In genomic region chr2:9555338-9556120, GRCh38 we compare ENCODE assay signal across 1 cellular context.
TF ChIP-seq lines count a peak whose summit lies in the region.

Gene ADAM17, minus strand, starts transcription at chr2:9555830. Its CDS starts 225 bp downstream, at chr2:9555605.

TF ChIP-seq in HepG2, 621 proteins besides CTCF, POLR2A, EP300 and RAD21 (continued from another document and continues in another):
- TF ChIP-seq NFKB2 (CRISPR knock-in tag; IDR thresholded peaks at IDR 0.05; ENCODE audit: borderline replicate concordance), result peak; percentile 94; the same call in 1 of the 2 replicates
- TF ChIP-seq GATAD1 (CRISPR knock-in tag; IDR thresholded peaks at IDR 0.05), result peak; percentile 86
- TF ChIP-seq NFIC (IDR thresholded peaks at IDR 0.05; ENCODE audit: low read length), result no peak
- TF ChIP-seq, protein P1, sequence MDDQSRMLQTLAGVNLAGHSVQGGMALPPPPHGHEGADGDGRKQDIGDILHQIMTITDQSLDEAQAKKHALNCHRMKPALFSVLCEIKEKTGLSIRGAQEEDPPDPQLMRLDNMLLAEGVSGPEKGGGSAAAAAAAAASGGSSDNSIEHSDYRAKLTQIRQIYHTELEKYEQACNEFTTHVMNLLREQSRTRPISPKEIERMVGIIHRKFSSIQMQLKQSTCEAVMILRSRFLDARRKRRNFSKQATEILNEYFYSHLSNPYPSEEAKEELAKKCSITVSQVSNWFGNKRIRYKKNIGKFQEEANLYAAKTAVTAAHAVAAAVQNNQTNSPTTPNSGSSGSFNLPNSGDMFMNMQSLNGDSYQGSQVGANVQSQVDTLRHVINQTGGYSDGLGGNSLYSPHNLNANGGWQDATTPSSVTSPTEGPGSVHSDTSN (CRISPR knock-in tag; IDR thresholded peaks at IDR 0.05; ENCODE audit: borderline replicate concordance), result no peak
- 0 out of 2 replicates have a peak, but pooled peaks have one; percentile 71 for TF ChIP-seq ZNF232 (CRISPR knock-in tag; IDR thresholded peaks at IDR 0.05; ENCODE audit: borderline replicate concordance)
- no peak; the same call in 1 of the 2 replicates for TF ChIP-seq ZNF292 (CRISPR knock-in tag; IDR thresholded peaks at IDR 0.05; ENCODE audit: borderline replicate concordance, low read depth)
- peak; percentile 93 for TF ChIP-seq UBTF (CRISPR knock-in tag; IDR thresholded peaks at IDR 0.05)
- TF ChIP-seq ZFP37 (CRISPR knock-in tag; IDR thresholded peaks at IDR 0.05; ENCODE audit: borderline replicate concordance), result peak; percentile 52; the same call in 1 of the 2 replicates
- peak; percentile 89 for TF ChIP-seq GMEB2 (CRISPR knock-in tag; IDR thresholded peaks at IDR 0.05; ENCODE audit: low read depth)
- no peak for TF ChIP-seq RBM22 (optimal IDR thresholded peaks at IDR 0.05; ENCODE audit: low read length)
- no peak; the same call in 1 of the 2 replicates for TF ChIP-seq GZF1 (CRISPR knock-in tag; IDR thresholded peaks at IDR 0.05)
- peak; percentile 41; the same call in 1 of the 2 replicates for TF ChIP-seq SUZ12 (IDR thresholded peaks at IDR 0.05; ENCODE audit: low read depth, low read length)
- TF ChIP-seq ZHX2 (IDR thresholded peaks at IDR 0.05; ENCODE audit: low read depth), result peak; percentile 18
- TF ChIP-seq ZHX2 (CRISPR knock-in tag; IDR thresholded peaks at IDR 0.05; ENCODE audit: borderline replicate concordance), result no peak; the same call in 1 of the 2 replicates
- TF ChIP-seq ZNF563 (CRISPR knock-in tag; IDR thresholded peaks at IDR 0.05), result peak; percentile 97
- TF ChIP-seq REPIN1 (CRISPR knock-in tag; IDR thresholded peaks at IDR 0.05; ENCODE audit: borderline replicate concordance, low read depth), result peak; percentile 81
- peak; percentile 8; the same call in 1 of the 2 replicates for TF ChIP-seq ZNF121 (CRISPR knock-in tag; IDR thresholded peaks at IDR 0.05)
- TF ChIP-seq CCDC6 (CRISPR knock-in tag; IDR thresholded peaks at IDR 0.05), result peak; percentile 100
- TF ChIP-seq NCOA5 (CRISPR knock-in tag; IDR thresholded peaks at IDR 0.05), result no peak
- TF ChIP-seq ZNF543 (CRISPR knock-in tag; IDR thresholded peaks at IDR 0.05), result peak; percentile 67
- no peak for TF ChIP-seq SRF (IDR thresholded peaks at IDR 0.05; ENCODE audit: low read depth, low read length)
- peak; percentile 57; the same call in 1 of the 2 replicates for TF ChIP-seq ZFP62 (CRISPR knock-in tag; IDR thresholded peaks at IDR 0.05)
- peak; percentile 95 for TF ChIP-seq ZXDC (CRISPR knock-in tag; IDR thresholded peaks at IDR 0.05)
- peak; percentile 80 for TF ChIP-seq SRY (CRISPR knock-in tag; IDR thresholded peaks at IDR 0.05)
- peak; percentile 98 for TF ChIP-seq POLR2G (IDR thresholded peaks at IDR 0.05; ENCODE audit: low read depth, low read length)
- TF ChIP-seq, protein P2, sequence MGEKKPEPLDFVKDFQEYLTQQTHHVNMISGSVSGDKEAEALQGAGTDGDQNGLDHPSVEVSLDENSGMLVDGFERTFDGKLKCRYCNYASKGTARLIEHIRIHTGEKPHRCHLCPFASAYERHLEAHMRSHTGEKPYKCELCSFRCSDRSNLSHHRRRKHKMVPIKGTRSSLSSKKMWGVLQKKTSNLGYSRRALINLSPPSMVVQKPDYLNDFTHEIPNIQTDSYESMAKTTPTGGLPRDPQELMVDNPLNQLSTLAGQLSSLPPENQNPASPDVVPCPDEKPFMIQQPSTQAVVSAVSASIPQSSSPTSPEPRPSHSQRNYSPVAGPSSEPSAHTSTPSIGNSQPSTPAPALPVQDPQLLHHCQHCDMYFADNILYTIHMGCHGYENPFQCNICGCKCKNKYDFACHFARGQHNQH (CRISPR knock-in tag; IDR thresholded peaks at IDR 0.05), result peak; percentile 89
- TF ChIP-seq ZNF329 (CRISPR knock-in tag; IDR thresholded peaks at IDR 0.05; ENCODE audit: low read depth), result peak; percentile 70
- TF ChIP-seq, protein P3, sequence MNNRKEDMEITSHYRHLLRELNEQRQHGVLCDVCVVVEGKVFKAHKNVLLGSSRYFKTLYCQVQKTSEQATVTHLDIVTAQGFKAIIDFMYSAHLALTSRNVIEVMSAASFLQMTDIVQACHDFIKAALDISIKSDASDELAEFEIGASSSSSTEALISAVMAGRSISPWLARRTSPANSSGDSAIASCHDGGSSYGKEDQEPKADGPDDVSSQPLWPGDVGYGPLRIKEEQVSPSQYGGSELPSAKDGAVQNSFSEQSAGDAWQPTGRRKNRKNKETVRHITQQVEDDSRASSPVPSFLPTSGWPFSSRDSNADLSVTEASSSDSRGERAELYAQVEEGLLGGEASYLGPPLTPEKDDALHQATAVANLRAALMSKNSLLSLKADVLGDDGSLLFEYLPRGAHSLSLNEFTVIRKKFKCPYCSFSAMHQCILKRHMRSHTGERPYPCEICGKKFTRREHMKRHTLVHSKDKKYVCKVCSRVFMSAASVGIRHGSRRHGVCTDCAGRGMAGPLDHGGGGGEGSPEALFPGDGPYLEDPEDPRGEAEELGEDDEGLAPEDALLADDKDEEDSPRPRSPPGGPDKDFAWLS (CRISPR knock-in tag; IDR thresholded peaks at IDR 0.05; ENCODE audit: borderline replicate concordance), result no peak
- peak; percentile 89 for TF ChIP-seq ZMYM4 (CRISPR knock-in tag; IDR thresholded peaks at IDR 0.05)
- TF ChIP-seq RNF2 (conservative IDR thresholded peaks at IDR 0.05; ENCODE audit: low read depth), result peak; percentile 91
- peak; percentile 90 for TF ChIP-seq ELF3 (CRISPR knock-in tag; IDR thresholded peaks at IDR 0.05)
- TF ChIP-seq ZNF276 (CRISPR knock-in tag; IDR thresholded peaks at IDR 0.05; ENCODE audit: low read depth), result no peak; the same call in 1 of the 2 replicates
- peak; percentile 80 for TF ChIP-seq GFI1 (CRISPR knock-in tag; IDR thresholded peaks at IDR 0.05; ENCODE audit: borderline replicate concordance)
- peak; percentile 23; the same call in 1 of the 2 replicates for TF ChIP-seq ZNF256 (CRISPR knock-in tag; conservative IDR thresholded peaks at IDR 0.05)
- peak; percentile 67; the same call in 1 of the 2 replicates for TF ChIP-seq HDAC2 (CRISPR knock-in tag; IDR thresholded peaks at IDR 0.05)
- no peak for TF ChIP-seq KLF11 (CRISPR knock-in tag; IDR thresholded peaks at IDR 0.05)
- TF ChIP-seq SOX13 (IDR thresholded peaks at IDR 0.05), result no peak; the same call in 1 of the 2 replicates
- TF ChIP-seq SOX13 (CRISPR knock-in tag; conservative IDR thresholded peaks at IDR 0.05 in 1 of 2, IDR thresholded peaks at IDR 0.05 in 1 of 2), result peak in 1 of 2 experiments; percentile 69; a peak in 2 of 4 replicates
- TF ChIP-seq KAT2B (IDR thresholded peaks at IDR 0.05; ENCODE audit: borderline replicate concordance, low read depth, low read length), result 0 out of 2 replicates have a peak, but pooled peaks have one; percentile 7
- TF ChIP-seq IRX3 (CRISPR knock-in tag; IDR thresholded peaks at IDR 0.05; ENCODE audit: borderline replicate concordance, low read depth), result 0 out of 2 replicates have a peak, but pooled peaks have one; percentile 60
- peak; percentile 86 for TF ChIP-seq PRMT3 (CRISPR knock-in tag; IDR thresholded peaks at IDR 0.05; ENCODE audit: borderline replicate concordance, low read depth)
- TF ChIP-seq IRF2 (CRISPR knock-in tag; IDR thresholded peaks at IDR 0.05), result no peak; the same call in none of the 2 replicates
- TF ChIP-seq ZNF274 (CRISPR knock-in tag; IDR thresholded peaks at IDR 0.05), result peak; percentile 85; the same call in 1 of the 2 replicates
- peak; percentile 72 for TF ChIP-seq BCL6 (CRISPR knock-in tag; IDR thresholded peaks at IDR 0.05)
